In genomic region chr16:75246504-75247205, GRCh38 we compare ENCODE assay signal across 13 cellular contexts. TPM values are rescaled to one million over a fixed set of nuclear protein-coding genes. Genes with fewer than 3 reads are reported as not detected.
DNase-seq lines count a peak whose midpoint lies in the region; ATAC-seq and TF ChIP-seq lines count a peak whose summit lies in the region.
"Had no signal": no experiment of that assay in that cellular context is flagged by ENCODE, and none has a peak within 500 bp of the region (broad histone marks: within the 10 kb centered on the region; RNA-seq: fewer than 3 reads in every experiment).

No MANE protein-coding gene starts in this region.

- peak overlapping the region; percentile 99 for H2AK5ac ChIP-seq in IMR-90 (ENCODE audit: low read depth, low read length)
- no peak overlapping the region for H2AK5ac ChIP-seq in mesendoderm (ENCODE audit: low read length)

- no peak; the same call in 1 of the 2 replicates for TF ChIP-seq RAD21 in IMR-90 (IDR thresholded peaks at IDR 0.05; ENCODE audit: low read length)

- intact Hi-C loops in IMR-90 (cut with micrococcal nuclease): no loop called here

- H3K56ac ChIP-seq in IMR-90 (ENCODE audit: extremely low read depth, insufficient read depth, low read length) (peak overlapping the region; percentile 91; the same call in 1 of the 2 replicates), mesendoderm (ENCODE audit: low read length) (peak overlapping the region; percentile 47)

- no TSS peak for BruUV-seq in IMR-90 (replicated peaks; lab: Mats Ljungman, UMichigan)

- peak overlapping the region; percentile 66 for H2AK9ac ChIP-seq in IMR-90 (replicated peaks; ENCODE audit: low read depth, low read length, poor library complexity)

- H3K27ac ChIP-seq in IMR-90 (ENCODE audit: insufficient read depth, low read length): peak overlapping the region; percentile 93
- H3K27ac ChIP-seq in mesendoderm (ENCODE audit: low read depth, low read length): peak overlapping the region; percentile 68
- peak overlapping the region; percentile 84 for H3K27ac ChIP-seq in suprapubic skin

- H2BK5ac ChIP-seq in IMR-90 (ENCODE audit: low read depth, low read length, poor library complexity, severe bottlenecking) (peak overlapping the region; percentile 98), mesendoderm (ENCODE audit: low read length) (peak overlapping the region; percentile 40)

- ATAC-seq in IMR-90 (ENCODE audit: low read depth) (no peak), GM19397 (IDR thresholded peaks at IDR 0.05; ENCODE audit: unreplicated experiment) (no peak)

- H3K4me3 ChIP-seq in IMR-90 (ENCODE audit: insufficient read depth, low read depth, low read length) (no peak overlapping the region), mesendoderm (ENCODE audit: low read length) (no peak overlapping the region), suprapubic skin (no peak overlapping the region), HAP-1 (no peak overlapping the region)

- no peaks in the 10 kb centered on the region for H3K9me3 ChIP-seq in IMR-90 (ENCODE audit: control insufficient read depth, insufficient read depth, low read length)
- H3K9me3 ChIP-seq in suprapubic skin: no peaks in the 10 kb centered on the region
- no peaks in the 10 kb centered on the region for H3K9me3 ChIP-seq in HAP-1

- H3K36me3 ChIP-seq in IMR-90 (ENCODE audit: control insufficient read depth, insufficient read depth, low read length) (peaks cover 16% of the 10 kb centered on the region; the same call in 1 of the 2 replicates), mesendoderm (ENCODE audit: control insufficient read depth, insufficient read depth, low read length) (peaks cover 2% of the 10 kb centered on the region), suprapubic skin (peaks cover 11% of the 10 kb centered on the region), HAP-1 (replicated peaks) (peaks cover 8% of the 10 kb centered on the region)

- no peak; the same call in 1 of the 2 replicates for TF ChIP-seq POLR2A in IMR-90 (IDR thresholded peaks at IDR 0.05; ENCODE audit: low read depth, low read length)
- no peak for TF ChIP-seq POLR2A in suprapubic skin (IDR thresholded peaks at IDR 0.05)

- 90% methylated on average over 2 of the region's 12 CpGs; no CpG with 5 or more reads in 1 of the 2 experiments for WGBS in IMR-90 (ENCODE audit: extremely low coverage in 2 of 2, insufficient read length in 1 of 2), 2 experiments
- WGBS in mesendoderm (ENCODE audit: extremely low coverage, insufficient coverage, low lambda C conversion rate): no CpG with 5 or more reads among the region's 12 CpGs
- WGBS in suprapubic skin: 74% methylated on average over 8 of the region's 12 CpGs

- H3K79me2 ChIP-seq in mesendoderm (ENCODE audit: control insufficient read depth, insufficient read depth, low read length): peaks cover 88% of the 10 kb centered on the region

- H3K4me2 ChIP-seq in IMR-90 (ENCODE audit: low read depth, low read length): peak overlapping the region; percentile 4; the same call in 1 of the 2 replicates
- no peak overlapping the region for H3K4me2 ChIP-seq in mesendoderm (ENCODE audit: low read length)

- H3K4me1 ChIP-seq in IMR-90 (ENCODE audit: control insufficient read depth, insufficient read depth, low read length): peaks cover 56% of the 10 kb centered on the region
- H3K4me1 ChIP-seq in mesendoderm (ENCODE audit: control insufficient read depth, low read depth, low read length): peaks cover 18% of the 10 kb centered on the region
- peaks cover 77% of the 10 kb centered on the region for H3K4me1 ChIP-seq in suprapubic skin
- H3K4me1 ChIP-seq in HAP-1: no peaks in the 10 kb centered on the region

- peak overlapping the region; percentile 76 for H2BK20ac ChIP-seq in IMR-90 (ENCODE audit: low read depth, low read length)

- H3K9me1 ChIP-seq in IMR-90 (ENCODE audit: insufficient read depth, low read length): peaks cover 42% of the 10 kb centered on the region

- H3K4ac ChIP-seq in IMR-90 (ENCODE audit: low read depth, low read length) (peak overlapping the region; percentile 100), mesendoderm (ENCODE audit: low read depth, low read length) (no peak overlapping the region)

- H3K23ac ChIP-seq in IMR-90 (ENCODE audit: low read depth, low read length): peak overlapping the region; percentile 90
- no peak overlapping the region for H3K23ac ChIP-seq in mesendoderm (ENCODE audit: low read length)

- H3K18ac ChIP-seq in IMR-90 (ENCODE audit: low read depth, low read length) (peak overlapping the region; percentile 32), mesendoderm (ENCODE audit: low read length) (no peak overlapping the region)

- peak overlapping the region; percentile 16 for H2AFZ ChIP-seq in IMR-90 (replicated peaks; ENCODE audit: low read length, poor library complexity)

- TF ChIP-seq EP300 in suprapubic skin (IDR thresholded peaks at IDR 0.05): no peak

- H2BK15ac ChIP-seq in IMR-90 (ENCODE audit: low read depth, low read length) (peak overlapping the region; percentile 96), mesendoderm (replicated peaks; ENCODE audit: low read depth) (no peak overlapping the region)

- CTCF ChIA-PET in IMR-90 (lab: Yijun Ruan, JAX): no interaction called here

- peaks cover 78% of the 10 kb centered on the region for H4K20me1 ChIP-seq in IMR-90 (ENCODE audit: insufficient read depth, low read length)

- dilution Hi-C loops in IMR-90 (cut with HindIII; ENCODE audit: low sequenced_read_pairs, unreplicated experiment): no loop called here

- peak; percentile 75 for DNase-seq in IMR-90
- DNase-seq in dermis blood vessel endothelial cell: peak; percentile 56
- DNase-seq in mesendoderm: no peak
- DNase-seq in suprapubic skin (ENCODE audit: low spot score in 2 of 2): no peak
- DNase-seq in ACHN: no peak
- no peak for DNase-seq in HAP-1 (ENCODE audit: low spot score in 2 of 2)
- DNase-seq in OCI-M1 (lab: John Stamatoyannopoulos, UW): no peak
- DNase-seq: activated naive CD8-positive, alpha-beta T cell treated with anti-CD3 and anti-CD28 coated beads for 36 hours; DMS153; NCI-H146 had no signal

- peak overlapping the region; percentile 47 for H4K5ac ChIP-seq in IMR-90 (ENCODE audit: low read depth, low read length)
- no peak overlapping the region for H4K5ac ChIP-seq in mesendoderm (ENCODE audit: low read length)

- H4K8ac ChIP-seq in IMR-90 (ENCODE audit: low read depth in 2 of 2, low read length in 2 of 2) (peak overlapping the region; percentile 89 to 95), mesendoderm (ENCODE audit: low read depth, low read length) (no peak overlapping the region)

- POLR2A ChIA-PET in IMR-90 (lab: Charles Lee; ENCODE audit: unreplicated experiment): no interaction called here

- H4K91ac ChIP-seq in IMR-90 (ENCODE audit: insufficient read depth, low read depth, low read length): peak overlapping the region; percentile 98

- in situ Hi-C loops in IMR-90 (cut with MboI; ENCODE audit: low sequenced_read_pairs) (no loop called here), ACHN (cut with HindIII; ENCODE audit: low pct_ligation_motif_present, low pct_unique_long_range_greater_than_20kb, low sequenced_read_pairs) (loop anchor here (25.0 kb wide), 1 partner anchor 141 kb away; no protein-coding TSS in a partner anchor), HAP-1 (cut with MboI; ENCODE audit: low sequenced_read_pairs) (no loop called here)

- peak overlapping the region; percentile 77 for H3K14ac ChIP-seq in IMR-90 (replicated peaks; ENCODE audit: low read depth, low read length)

- TF ChIP-seq CTCF in IMR-90 (conservative IDR thresholded peaks at IDR 0.05; ENCODE audit: low read depth, low read length): no peak
- TF ChIP-seq CTCF in suprapubic skin (IDR thresholded peaks at IDR 0.05): no peak

- H2BK120ac ChIP-seq in IMR-90 (ENCODE audit: low read depth, low read length) (peak overlapping the region; percentile 95), mesendoderm (ENCODE audit: low read depth, low read length) (no peak overlapping the region)

- H3K9ac ChIP-seq in IMR-90 (ENCODE audit: low read depth, low read length) (peak overlapping the region; percentile 54), mesendoderm (ENCODE audit: low read length) (peak overlapping the region; percentile 22)

- H3K27me3 ChIP-seq in IMR-90 (ENCODE audit: control insufficient read depth, insufficient read depth, low read length) (no peaks in the 10 kb centered on the region), mesendoderm (ENCODE audit: insufficient read depth, low read length, poor library complexity) (no peaks in the 10 kb centered on the region), suprapubic skin (no peaks in the 10 kb centered on the region), HAP-1 (ENCODE audit: low read depth) (no peaks in the 10 kb centered on the region)

- H3K79me1 ChIP-seq in IMR-90 (ENCODE audit: low read depth in 1 of 2, low read length in 2 of 2) (peaks cover 4 to 49% of the 10 kb centered on the region in 2 experiments; a peak in 3 of 4 replicates), mesendoderm (ENCODE audit: low read length) (peaks cover 29% of the 10 kb centered on the region)

TF ChIP-seq in IMR-90, 13 proteins besides CTCF, POLR2A, EP300 and RAD21:
- no peak for TF ChIP-seq SMC3 (IDR thresholded peaks at IDR 0.05; ENCODE audit: low read depth, low read length)
- TF ChIP-seq NFE2L2 (IDR thresholded peaks at IDR 0.05; ENCODE audit: low read depth, low read length): no peak
- TF ChIP-seq BHLHE40 (IDR thresholded peaks at IDR 0.05; ENCODE audit: low read depth, low read length): no peak; the same call in 1 of the 2 replicates
- no peak for TF ChIP-seq RFX5 (IDR thresholded peaks at IDR 0.05; ENCODE audit: low read depth, low read length)

RNA-seq across cellular contexts. Expression of gene BCAR1, which starts 4.8 kb away (rescaled TPM):
- total RNA-seq in IMR-90 (2012; rRNA removed) (17.8 and 18.1 TPM in 2 replicates), dermis blood vessel endothelial cell (141 and 300 TPM in 2 replicates), suprapubic skin (10 to 100 TPM; 26.5 to 39.2 (median 30.9) TPM)
- polyA plus RNA-seq in IMR-90 (2012; rRNA removed): 99.4 and 127 TPM in 2 replicates
- 84.8 and 140 TPM in 2 replicates for polyA plus RNA-seq in IMR-90 (2012; cell fraction: cytosol; rRNA removed)
- 214 and 473 TPM in 2 replicates for polyA plus RNA-seq in IMR-90 (2012; cell fraction: nucleus; rRNA removed; ENCODE audit: low replicate concordance)
- 108 TPM for polyA plus RNA-seq in mesendoderm (2013, experiment 1 of 2)
- 108 TPM for polyA plus RNA-seq in mesendoderm (2013, experiment 2 of 2)

RNA-seq across cellular contexts. Expression of gene CTRB1, which starts 27.9 kb away (rescaled TPM):
- not detected in 2 replicates for total RNA-seq in IMR-90 (2012; rRNA removed)
- polyA plus RNA-seq in IMR-90 (2012; rRNA removed): not detected in 2 replicates
- polyA plus RNA-seq in IMR-90 (2012; cell fraction: cytosol; rRNA removed): not detected in 2 replicates
- not detected in 2 replicates for polyA plus RNA-seq in IMR-90 (2012; cell fraction: nucleus; rRNA removed; ENCODE audit: low replicate concordance)
- not detected in 2 replicates for total RNA-seq in dermis blood vessel endothelial cell
- not detected for polyA plus RNA-seq in mesendoderm (2013, experiment 1 of 2)
- polyA plus RNA-seq in mesendoderm (2013, experiment 2 of 2): 0.04 TPM
- not detected for total RNA-seq in suprapubic skin
- total RNA-seq: activated naive CD8-positive, alpha-beta T cell treated with anti-CD3 and anti-CD28 coated beads for 36 hours; occipital lobe; RPMI7951 had no signal

RNA-seq across cellular contexts. Expression of gene CTRB2, which starts 39.7 kb away (rescaled TPM):
- total RNA-seq in IMR-90 (2012; rRNA removed): not detected in 2 replicates
- not detected in 2 replicates for polyA plus RNA-seq in IMR-90 (2012; rRNA removed)
- polyA plus RNA-seq in IMR-90 (2012; cell fraction: cytosol; rRNA removed): not detected in 2 replicates
- polyA plus RNA-seq in IMR-90 (2012; cell fraction: nucleus; rRNA removed; ENCODE audit: low replicate concordance): 0.09 TPM in 1 of 2 replicates, not detected in the other
- not detected in 2 replicates for total RNA-seq in dermis blood vessel endothelial cell
- polyA plus RNA-seq in mesendoderm (2013, experiment 1 of 2): 0.06 TPM
- polyA plus RNA-seq in mesendoderm (2013, experiment 2 of 2): not detected
- total RNA-seq in suprapubic skin: not detected
- total RNA-seq: activated naive CD8-positive, alpha-beta T cell treated with anti-CD3 and anti-CD28 coated beads for 36 hours; occipital lobe; RPMI7951 had no signal

Comparison
In these comparisons a context has a peak if more than half of its experiments do, and no peak if none do; other contexts are left out.
1. DNase-seq: peak in IMR-90 (single experiment) and dermis blood vessel endothelial cell (single experiment); none in mesendoderm (single experiment), suprapubic skin (0 of 2), ACHN (single experiment), HAP-1 (0 of 2) and OCI-M1 (single experiment).
2. Peak in every context shown above with its lines, with median percentiles within 50 percentile points of each other: H3K27ac ChIP-seq.